Comparison of ENCODE assay signal across 15 cellular contexts in genomic region chr7:151025924-151026671, GRCh38. TPM values are rescaled to one million over a fixed set of nuclear protein-coding genes. Genes with fewer than 3 reads are reported as not detected.
A peak's percentile ranks its signal among the peaks of the same experiment; 100 is the strongest.
DNase-seq lines count a peak whose midpoint lies in the region; ATAC-seq, FAIRE-seq and TF ChIP-seq lines count a peak whose summit lies in the region.
"Had no signal": no experiment of that assay in that cellular context is flagged by ENCODE, and none has a peak within 500 bp of the region (broad histone marks: within the 10 kb centered on the region; RNA-seq: fewer than 3 reads in every experiment).

No MANE protein-coding gene starts in this region.

- H3K4me1 Mint-ChIP-seq in activated CD8-positive, alpha-beta memory T cell treated with anti-CD3 and anti-CD28 coated beads, Interleukin-2, amount 10 ng/mL, durations not matched to agents 7 days and 5 days, result peaks cover 20% of the 10 kb centered on the region

- peak overlapping the region; percentile 13 for H3K27ac Mint-ChIP-seq in activated CD8-positive, alpha-beta memory T cell treated with anti-CD3 and anti-CD28 coated beads, Interleukin-2, amount 10 ng/mL, durations not matched to agents 7 days and 5 days

- H3K36me3 ChIP-seq in esophagus squamous epithelium (peaks cover 0 to 6% (median 0%) of the 10 kb centered on the region in 3 donors), upper lobe of right lung (no peaks in the 10 kb centered on the region)
- H3K36me3 ChIP-seq: upper lobe of left lung had no signal

- no peaks in the 10 kb centered on the region for H3K9me3 Mint-ChIP-seq in activated CD8-positive, alpha-beta memory T cell treated with anti-CD3 and anti-CD28 coated beads, Interleukin-2, amount 10 ng/mL, durations not matched to agents 7 days and 5 days (ENCODE audit: low read depth)

- intact Hi-C loops in esophagus squamous epithelium (cut with DNase I), result loop anchor here (5.0 kb wide), 1 partner anchor 86 kb away; no protein-coding TSS in a partner anchor
- intact Hi-C loops in upper lobe of right lung (cut with DNase I), result no loop called here
- intact Hi-C loops in dorsolateral prefrontal cortex (cut with DNase I), result loop anchor here (5.0 to 10.0 kb wide), 2 partner anchors 146 to 199 kb away; partner anchors contain the start of gene ABCF2 (in 1 of the 2)

- H3K27me3 ChIP-seq in esophagus squamous epithelium, result peaks cover 0 to 3% (median 0%) of the 10 kb centered on the region in 4 donors
- H3K27me3 ChIP-seq in upper lobe of right lung, result no peaks in the 10 kb centered on the region
- peaks cover 0 to 5% (median 0%) of the 10 kb centered on the region in 45 donors for H3K27me3 ChIP-seq in dorsolateral prefrontal cortex
- H3K27me3 ChIP-seq: upper lobe of left lung had no signal

- H3K9me3 ChIP-seq in esophagus squamous epithelium (no peaks in the 10 kb centered on the region), upper lobe of right lung (no peaks in the 10 kb centered on the region)
- H3K9me3 ChIP-seq: upper lobe of left lung had no signal

- TF ChIP-seq CTCF in esophagus squamous epithelium (IDR thresholded peaks at IDR 0.05) (no peak), upper lobe of right lung (IDR thresholded peaks at IDR 0.05) (no peak), dorsolateral prefrontal cortex (IDR thresholded peaks at IDR 0.05 in 54 of 56, conservative IDR thresholded peaks at IDR 0.05 in 2 of 56; ENCODE audit: low read depth in 1 of 56, partially characterized antibody in 56 of 56) (no peak)

- TF ChIP-seq POLR2A in esophagus squamous epithelium (IDR thresholded peaks at IDR 0.05), result no peak

- no peak for FAIRE-seq in RCC 7860 (lab: Jason Lieb, UNC)

- CTCF ChIA-PET in activated CD8-positive, alpha-beta memory T cell treated with anti-CD3 and anti-CD28 coated beads, Interleukin-2, amount 10 ng/mL, durations not matched to agents 7 days and 5 days (lab: Charles Lee), result interaction anchor here (0.6 to 0.9 kb wide), 3 partner anchors 17 to 100 kb away, joined by 3 read pairs; no protein-coding TSS in a partner anchor

- H3K4me1 ChIP-seq in esophagus squamous epithelium (peaks cover 13 to 46% (median 15%) of the 10 kb centered on the region in 3 donors), upper lobe of right lung (peaks cover 11% of the 10 kb centered on the region)

- 76 to 79% methylated on average over 4 of the region's 4 CpGs for WGBS in esophagus squamous epithelium, 2 donors

- H3K27ac ChIP-seq in esophagus squamous epithelium, result peak overlapping the region; percentile 6 to 96 (median 80)
- H3K27ac ChIP-seq in upper lobe of right lung, result no peak overlapping the region
- no peak overlapping the region for H3K27ac ChIP-seq in dorsolateral prefrontal cortex

- H3K27me3 Mint-ChIP-seq in activated CD8-positive, alpha-beta memory T cell treated with anti-CD3 and anti-CD28 coated beads, Interleukin-2, amount 10 ng/mL, durations not matched to agents 7 days and 5 days, result peaks cover 8% of the 10 kb centered on the region

- H3K4me3 Mint-ChIP-seq in activated CD8-positive, alpha-beta memory T cell treated with anti-CD3 and anti-CD28 coated beads, Interleukin-2, amount 10 ng/mL, durations not matched to agents 7 days and 5 days, result no peak overlapping the region

- no peak for ATAC-seq in activated CD8-positive, alpha-beta memory T cell treated with anti-CD3 and anti-CD28 coated beads, Interleukin-2, amount 10 ng/mL, durations not matched to agents 7 days and 5 days
- no peak for ATAC-seq in upper lobe of right lung
- ATAC-seq: activated CD4-positive, CD25-positive, alpha-beta regulatory T cell treated with anti-CD3 and anti-CD28 coated beads, Interleukin-2, amount 50 U/mL, for 24 hours had no signal

- no peaks in the 10 kb centered on the region for H3K36me3 Mint-ChIP-seq in activated CD8-positive, alpha-beta memory T cell treated with anti-CD3 and anti-CD28 coated beads, Interleukin-2, amount 10 ng/mL, durations not matched to agents 7 days and 5 days

- H3K4me3 ChIP-seq in esophagus squamous epithelium (no peak overlapping the region), upper lobe of right lung (no peak overlapping the region), dorsolateral prefrontal cortex (no peak overlapping the region)
- H3K4me3 ChIP-seq: skin epidermis, upper lobe of left lung had no signal

- DNase-seq in activated CD8-positive, alpha-beta memory T cell treated with anti-CD3 and anti-CD28 coated beads, Interleukin-2, amount 10 ng/mL, durations not matched to agents 7 days and 5 days, result no peak
- DNase-seq in activated CD8-positive, alpha-beta memory T cell treated with anti-CD3 and anti-CD28 coated beads for 24 hours, result no peak
- DNase-seq in RCC 7860 (ENCODE audit: low spot score) (peak; percentile 33), esophagus squamous epithelium (lab: John Stamatoyannopoulos, UW) (no peak), renal cortical epithelial cell (ENCODE audit: low read depth) (peak; percentile 41), DMS79 (lab: John Stamatoyannopoulos, UW) (no peak), upper lobe of right lung (no peak), dorsolateral prefrontal cortex (no peak)
- DNase-seq: central memory CD4-positive, alpha-beta T cell; GDM1; kidney glomerular epithelial cell; NCI-H446; upper lobe of left lung had no signal

RNA-seq across cellular contexts. Expression of gene ATG9B, which starts 1.8 kb away (rescaled TPM):
- 1 to 10 TPM; 2.3 to 3.4 TPM for total RNA-seq in activated CD8-positive, alpha-beta memory T cell treated with anti-CD3 and anti-CD28 coated beads, Interleukin-2, amount 10 ng/mL, durations not matched to agents 7 days and 5 days
- 10 to 100 TPM in 2 of 4 donors, 1 to 10 TPM in 2; 1.5 to 45.2 (median 12.8) TPM for total RNA-seq in esophagus squamous epithelium
- total RNA-seq in renal cortical epithelial cell, result 0.10 TPM in 1 of 2 replicates, not detected in the other
- total RNA-seq in upper lobe of right lung, result 0.17 TPM
- 10 to 100 TPM in 4 of 120 experiments, 1 to 10 TPM in 115, under 1 TPM in 1; 0.95 to 17.2 (median 4.5) TPM for total RNA-seq in dorsolateral prefrontal cortex

RNA-seq across cellular contexts. Expression of gene ABCB8, which starts 2.2 kb away (rescaled TPM):
- 10 to 100 TPM; 50.3 to 52.4 TPM for total RNA-seq in activated CD8-positive, alpha-beta memory T cell treated with anti-CD3 and anti-CD28 coated beads, Interleukin-2, amount 10 ng/mL, durations not matched to agents 7 days and 5 days
- total RNA-seq in esophagus squamous epithelium (10 to 100 TPM; 23.1 to 41.0 (median 26.1) TPM), renal cortical epithelial cell (31.0 and 43.4 TPM in 2 replicates), upper lobe of right lung (40.6 TPM), dorsolateral prefrontal cortex (100 to 1,000 TPM in 3 of 120 experiments, 10 to 100 TPM in 117; 52.6 to 110 (median 74.3) TPM)

RNA-seq across cellular contexts. Expression of gene ASIC3, which starts 22.2 kb away (rescaled TPM):
- total RNA-seq in activated CD8-positive, alpha-beta memory T cell treated with anti-CD3 and anti-CD28 coated beads, Interleukin-2, amount 10 ng/mL, durations not matched to agents 7 days and 5 days, result 1 to 10 TPM; 3.9 to 5.3 TPM
- total RNA-seq in esophagus squamous epithelium (under 1 TPM in 2 of 4 donors, not detected in 2; 0.40 to 0.95 TPM), renal cortical epithelial cell (0.15 TPM in 1 of 2 replicates, not detected in the other), upper lobe of right lung (2.6 TPM), dorsolateral prefrontal cortex (10 to 100 TPM in 119 of 120 experiments, 1 to 10 TPM in 1; 8.5 to 47.8 (median 23.1) TPM)

RNA-seq across cellular contexts. Expression of gene CDK5, which starts 31.6 kb away (rescaled TPM):
- total RNA-seq in activated CD8-positive, alpha-beta memory T cell treated with anti-CD3 and anti-CD28 coated beads, Interleukin-2, amount 10 ng/mL, durations not matched to agents 7 days and 5 days, result 10 to 100 TPM; 18.1 to 24.4 TPM
- 10 to 100 TPM in 2 of 4 donors, 1 to 10 TPM in 2; 3.8 to 12.9 (median 8.6) TPM for total RNA-seq in esophagus squamous epithelium
- total RNA-seq in renal cortical epithelial cell, result 14.8 and 16.8 TPM in 2 replicates
- total RNA-seq in upper lobe of right lung, result 10.4 TPM
- 10 to 100 TPM; 24.9 to 86.2 (median 58.7) TPM for total RNA-seq in dorsolateral prefrontal cortex

RNA-seq across cellular contexts. Expression of gene SLC4A2, which starts 33.3 kb away (rescaled TPM):
- 100 to 1,000 TPM; 114 to 121 TPM for total RNA-seq in activated CD8-positive, alpha-beta memory T cell treated with anti-CD3 and anti-CD28 coated beads, Interleukin-2, amount 10 ng/mL, durations not matched to agents 7 days and 5 days
- 10 to 100 TPM; 39.8 to 53.7 (median 45.0) TPM for total RNA-seq in esophagus squamous epithelium
- 92.4 and 137 TPM in 2 replicates for total RNA-seq in renal cortical epithelial cell
- 178 TPM for total RNA-seq in upper lobe of right lung
- 100 to 1,000 TPM in 1 of 120 experiments, 10 to 100 TPM in 119; 15.3 to 100 (median 42.1) TPM for total RNA-seq in dorsolateral prefrontal cortex

Comparison
In these comparisons a context has a peak if more than half of its experiments do, and no peak if none do; other contexts are left out.
1. DNase-seq: peak in RCC 7860 (single experiment) and renal cortical epithelial cell (single experiment); none in activated CD8-positive, alpha-beta memory T cell treated with anti-CD3 and anti-CD28 coated beads, Interleukin-2, amount 10 ng/mL, durations not matched to agents 7 days and 5 days (single experiment), activated CD8-positive, alpha-beta memory T cell treated with anti-CD3 and anti-CD28 coated beads for 24 hours (single experiment), esophagus squamous epithelium (single experiment), DMS79 (single experiment), upper lobe of right lung (single experiment) and dorsolateral prefrontal cortex (0 of 10).
2. H3K27ac ChIP-seq: peak in esophagus squamous epithelium (4 of 4); none in upper lobe of right lung (single experiment) and dorsolateral prefrontal cortex (0 of 59).